Comparison of ENCODE assay signal across 11 cellular contexts in genomic region chr6:33321227-33321626, GRCh38. TPM values are rescaled to one million over a fixed set of nuclear protein-coding genes. Genes with fewer than 3 reads are reported as not detected.
DNase-seq lines count a peak whose midpoint lies in the region; ATAC-seq and TF ChIP-seq lines count a peak whose summit lies in the region.
"Had no signal": no experiment of that assay in that cellular context is flagged by ENCODE, and none has a peak within 500 bp of the region (broad histone marks: within the 10 kb centered on the region; RNA-seq: fewer than 3 reads in every experiment).

No MANE protein-coding gene starts in this region.

- H3K4me1 Mint-ChIP-seq in stimulated activated naive CD8-positive, alpha-beta T cell treated with anti-CD3 and anti-CD28 coated beads, Interleukin-15, Interleukin-2, amounts not matched to agents 100 ng/mL and 50 ng/mL, for 24 hours (ENCODE audit: low read depth): peaks cover 67% of the 10 kb centered on the region
- peaks cover 64% of the 10 kb centered on the region for H3K4me1 Mint-ChIP-seq in mesothelial cell of epicardium

- peaks cover 15% of the 10 kb centered on the region for H3K36me3 ChIP-seq in adipocyte (ENCODE audit: control insufficient read depth, insufficient read depth, low read length, severe bottlenecking)

- H3K9ac ChIP-seq in adipocyte (ENCODE audit: low read length): peak overlapping the region; percentile 84

- peak overlapping the region; percentile 93 for H3K4me3 Mint-ChIP-seq in stimulated activated naive CD8-positive, alpha-beta T cell treated with anti-CD3 and anti-CD28 coated beads, Interleukin-15, Interleukin-2, amounts not matched to agents 100 ng/mL and 50 ng/mL, for 24 hours
- H3K4me3 Mint-ChIP-seq in mesothelial cell of epicardium: peak overlapping the region; percentile 57

- peak overlapping the region; percentile 83 for H3K4me3 ChIP-seq in adipocyte (ENCODE audit: low read length)

- H3K36me3 Mint-ChIP-seq in stimulated activated naive CD8-positive, alpha-beta T cell treated with anti-CD3 and anti-CD28 coated beads, Interleukin-15, Interleukin-2, amounts not matched to agents 100 ng/mL and 50 ng/mL, for 24 hours (ENCODE audit: low read depth): peaks cover 46% of the 10 kb centered on the region
- peaks cover 19% of the 10 kb centered on the region for H3K36me3 Mint-ChIP-seq in mesothelial cell of epicardium

- H3K9me3 ChIP-seq in adipocyte (ENCODE audit: control insufficient read depth, low read length): no peaks in the 10 kb centered on the region
- H3K9me3 ChIP-seq: SJSA1 had no signal

- H3K9me3 Mint-ChIP-seq in stimulated activated naive CD8-positive, alpha-beta T cell treated with anti-CD3 and anti-CD28 coated beads, Interleukin-15, Interleukin-2, amounts not matched to agents 100 ng/mL and 50 ng/mL, for 24 hours: no peaks in the 10 kb centered on the region
- no peaks in the 10 kb centered on the region for H3K9me3 Mint-ChIP-seq in mesothelial cell of epicardium

- peak overlapping the region; percentile 98 for H3K27ac Mint-ChIP-seq in stimulated activated naive CD8-positive, alpha-beta T cell treated with anti-CD3 and anti-CD28 coated beads, Interleukin-15, Interleukin-2, amounts not matched to agents 100 ng/mL and 50 ng/mL, for 24 hours
- peak overlapping the region; percentile 44 for H3K27ac Mint-ChIP-seq in mesothelial cell of epicardium

- ATAC-seq in stimulated activated naive CD8-positive, alpha-beta T cell treated with anti-CD3 and anti-CD28 coated beads, Interleukin-15, Interleukin-2, amounts not matched to agents 100 U/mL and 50 U/mL, for 24 hours: no peak
- ATAC-seq in GM21786 (IDR thresholded peaks at IDR 0.05; ENCODE audit: unreplicated experiment): no peak

- no peaks in the 10 kb centered on the region for H3K27me3 Mint-ChIP-seq in stimulated activated naive CD8-positive, alpha-beta T cell treated with anti-CD3 and anti-CD28 coated beads, Interleukin-15, Interleukin-2, amounts not matched to agents 100 ng/mL and 50 ng/mL, for 24 hours
- H3K27me3 Mint-ChIP-seq in mesothelial cell of epicardium (ENCODE audit: low read depth): no peaks in the 10 kb centered on the region

- H3K27me3 ChIP-seq in adipocyte (replicated peaks; ENCODE audit: control insufficient read depth, insufficient read depth, low read length): no peaks in the 10 kb centered on the region
- H3K27me3 ChIP-seq: SJSA1 had no signal

- DNase-seq in stimulated activated naive CD8-positive, alpha-beta T cell treated with anti-CD3 and anti-CD28 coated beads, Interleukin-15, Interleukin-2, amounts not matched to agents 100 U/mL and 50 U/mL, for 24 hours: no peak
- DNase-seq in adipocyte (ENCODE audit: low read depth) (no peak), mesothelial cell of epicardium (ENCODE audit: low spot score in 2 of 2, unreplicated experiment in 2 of 2) (no peak), NCI-H82 treated with DMSO at 0.1 percent for 48 hours (lab: John Stamatoyannopoulos, UW; ENCODE audit: unreplicated experiment) (no peak), SK-N-DZ (ENCODE audit: low spot score) (no peak), ecto neural progenitor cell (ENCODE audit: low spot score) (no peak)
- DNase-seq: DMS53, KG1 had no signal

- H3K4me1 ChIP-seq in adipocyte (ENCODE audit: control insufficient read depth, insufficient read depth, low read length): peaks cover 53% of the 10 kb centered on the region

- TF ChIP-seq CTCF in mesothelial cell of epicardium (IDR thresholded peaks at IDR 0.05; ENCODE audit: unreplicated experiment): no peak

RNA-seq across cellular contexts. Expression of gene DAXX, which starts 1.5 kb away (rescaled TPM):
- total RNA-seq in mesothelial cell of epicardium: 31.9 to 33.2 TPM (median 33.1 TPM) in 3 replicates
- 88.3 and 124 TPM in 2 replicates for polyA plus RNA-seq in SK-N-DZ (2014; cell fraction: cytosol; rRNA removed)
- 97.7 and 110 TPM in 2 replicates for polyA plus RNA-seq in SK-N-DZ (2014; cell fraction: nucleus; rRNA removed)

RNA-seq across cellular contexts. Expression of gene ZBTB22, which starts 3.7 kb away (rescaled TPM):
- total RNA-seq in mesothelial cell of epicardium: 33.2 to 36.0 TPM (median 35.8 TPM) in 3 replicates
- polyA plus RNA-seq in SK-N-DZ (2014; cell fraction: cytosol; rRNA removed): 9.8 and 11.2 TPM in 2 replicates
- 4.3 and 8.8 TPM in 2 replicates for polyA plus RNA-seq in SK-N-DZ (2014; cell fraction: nucleus; rRNA removed)

RNA-seq across cellular contexts. Expression of gene TAPBP, which starts 7.3 kb away (rescaled TPM):
- 62.8 to 68.3 TPM (median 64.4 TPM) in 3 replicates for total RNA-seq in mesothelial cell of epicardium
- 5.8 and 7.1 TPM in 2 replicates for polyA plus RNA-seq in SK-N-DZ (2014; cell fraction: cytosol; rRNA removed)
- 1.8 and 4.9 TPM in 2 replicates for polyA plus RNA-seq in SK-N-DZ (2014; cell fraction: nucleus; rRNA removed)

RNA-seq across cellular contexts. Expression of gene RGL2, which starts 22.5 kb away (rescaled TPM):
- 108 to 113 TPM (median 112 TPM) in 3 replicates for total RNA-seq in mesothelial cell of epicardium
- 48.0 and 48.5 TPM in 2 replicates for polyA plus RNA-seq in SK-N-DZ (2014; cell fraction: cytosol; rRNA removed)
- 254 and 277 TPM in 2 replicates for polyA plus RNA-seq in SK-N-DZ (2014; cell fraction: nucleus; rRNA removed)

RNA-seq across cellular contexts. Expression of gene PFDN6, which starts 31.8 kb away (rescaled TPM):
- total RNA-seq in mesothelial cell of epicardium: 38.7 to 43.0 TPM (median 39.9 TPM) in 3 replicates
- polyA plus RNA-seq in SK-N-DZ (2014; cell fraction: cytosol; rRNA removed): 107 and 170 TPM in 2 replicates
- polyA plus RNA-seq in SK-N-DZ (2014; cell fraction: nucleus; rRNA removed): 81.3 and 118 TPM in 2 replicates
